Comparison of ENCODE assay signal across 8 cellular contexts in genomic region chr2:11466307-11467125, GRCh38. TPM values are rescaled to one million over a fixed set of nuclear protein-coding genes. Genes with fewer than 3 reads are reported as not detected.
A peak's percentile ranks its signal among the peaks of the same experiment; 100 is the strongest.
DNase-seq lines count a peak whose midpoint lies in the region; ATAC-seq and TF ChIP-seq lines count a peak whose summit lies in the region.

No MANE protein-coding gene starts in this region.

- H3K36me3 ChIP-seq in brain microvascular endothelial cell (replicated peaks): peaks cover 3% of the 10 kb centered on the region
- H3K36me3 ChIP-seq in lower lobe of right lung: no peaks in the 10 kb centered on the region
- H3K36me3 ChIP-seq in uterus: no peaks in the 10 kb centered on the region

- in situ Hi-C loops in brain microvascular endothelial cell (cut with HindIII; ENCODE audit: low pct_ligation_motif_present, low sequenced_read_pairs): loop anchor here (25.0 kb wide), 1 partner anchor 329 kb away; a partner anchor contains a TSS
- in situ Hi-C loops in G401 (cut with HindIII; ENCODE audit: low sequenced_read_pairs): no loop called here

- TF ChIP-seq CTCF in AG09309 (IDR thresholded peaks at IDR 0.05; ENCODE audit: control insufficient read depth, insufficient read depth, low read depth, low read length, missing control alignments): no peak
- TF ChIP-seq CTCF in LNCaP clone FGC (IDR thresholded peaks at IDR 0.05; ENCODE audit: control insufficient read depth, extremely low read depth, insufficient read depth): no peak
- no peak for TF ChIP-seq CTCF in brain microvascular endothelial cell (IDR thresholded peaks at IDR 0.05; ENCODE audit: low read depth, low read length, missing control alignments)
- no peak for TF ChIP-seq CTCF in lower lobe of right lung (IDR thresholded peaks at IDR 0.05)
- TF ChIP-seq CTCF in uterus (IDR thresholded peaks at IDR 0.05): no peak

- H3K4me3 ChIP-seq in AG09309 (ENCODE audit: control insufficient read depth, low read depth, low read length) (peak overlapping the region; percentile 79), LNCaP clone FGC (ENCODE audit: low read depth, low read length) (peak overlapping the region; percentile 64), brain microvascular endothelial cell (ENCODE audit: low read depth, low read length) (peak overlapping the region; percentile 65), lower lobe of right lung (peak overlapping the region; percentile 87), uterus (peak overlapping the region; percentile 55 to 93)

- peak overlapping the region; percentile 81 for H3K27ac ChIP-seq in brain microvascular endothelial cell
- peak overlapping the region; percentile 87 for H3K27ac ChIP-seq in lower lobe of right lung
- peak overlapping the region; percentile 91 to 97 for H3K27ac ChIP-seq in uterus

- no peak for TF ChIP-seq POLR2A in uterus (IDR thresholded peaks at IDR 0.05)

- intact Hi-C loops in lower lobe of right lung (cut with DNase I): no loop called here
- intact Hi-C loops in uterus (cut with DNase I; ENCODE audit: low total_unique reads): no loop called here

- ATAC-seq in GM19463 (IDR thresholded peaks at IDR 0.05; ENCODE audit: unreplicated experiment) (peak; percentile 16), lower lobe of right lung (peak; percentile 10 to 25)

- H3K9me3 ChIP-seq in lower lobe of right lung: no peaks in the 10 kb centered on the region
- H3K9me3 ChIP-seq in uterus: no peaks in the 10 kb centered on the region

- DNase-seq in AG09309 (ENCODE audit: low read depth): no peak
- no peak for DNase-seq in LNCaP clone FGC (ENCODE audit: low read depth)
- no peak for DNase-seq in brain microvascular endothelial cell
- peak; percentile 53 for DNase-seq in lower lobe of right lung
- no peak for DNase-seq in uterus
- no peak for DNase-seq in effector CD8-positive, alpha-beta T cell (lab: John Stamatoyannopoulos, UW)
- no peak for DNase-seq in G401 (ENCODE audit: low spot score)

- H3K4me1 ChIP-seq in lower lobe of right lung: peaks cover 32% of the 10 kb centered on the region
- H3K4me1 ChIP-seq in uterus: peaks cover 6 to 7% of the 10 kb centered on the region in 2 donors

- H3K27me3 ChIP-seq in brain microvascular endothelial cell (replicated peaks) (no peaks in the 10 kb centered on the region), lower lobe of right lung (ENCODE audit: low read depth) (no peaks in the 10 kb centered on the region), uterus (no peaks in the 10 kb centered on the region)

RNA-seq across cellular contexts. Expression of gene E2F6, which starts 0.6 kb away (rescaled TPM):
- total RNA-seq in lower lobe of right lung (12.3 TPM), uterus (10 to 100 TPM; 10.2 to 25.0 (median 20.7) TPM)
- total RNA-seq in G401 (2014; rRNA removed; shearing (Covaris generic)): 42.2 and 60.8 TPM in 2 replicates
